ENCODE assay signal across 21 cellular contexts in the genomic region with DNA sequence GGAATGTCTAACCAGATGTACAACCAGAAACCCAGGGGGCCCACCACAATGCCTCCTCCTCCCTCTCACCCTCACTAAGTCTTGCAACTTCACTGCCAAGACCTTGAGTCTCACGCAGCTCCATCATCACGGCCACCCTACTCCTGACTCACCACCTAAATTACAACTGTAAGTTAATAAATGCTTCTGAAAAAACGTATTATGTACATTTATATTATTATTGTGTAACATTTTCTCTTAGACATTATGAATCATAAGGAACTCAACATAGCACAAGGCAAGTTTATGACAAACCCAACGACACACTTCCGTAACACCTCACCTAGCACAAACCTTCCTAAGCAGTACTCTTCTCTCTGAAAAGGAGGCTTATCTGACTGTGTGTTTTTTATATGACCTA. TPM values are rescaled to one million over a fixed set of nuclear protein-coding genes. Genes with fewer than 3 reads are reported as not detected.
A peak's percentile ranks its signal among the peaks of the same experiment; 100 is the strongest.
DNase-seq lines count a peak whose midpoint lies in the region; ATAC-seq and TF ChIP-seq lines count a peak whose summit lies in the region.
"Had no signal": no experiment of that assay in that cellular context is flagged by ENCODE, and none has a peak within 500 bp of the region (broad histone marks: within the 10 kb centered on the region; RNA-seq: fewer than 3 reads in every experiment).

No MANE protein-coding gene starts in this region.

- no peak for TF ChIP-seq CTCF in mucosa of descending colon (IDR thresholded peaks at IDR 0.05)
- TF ChIP-seq CTCF in Caco-2 (IDR thresholded peaks at IDR 0.05; ENCODE audit: insufficient read depth in 1 of 2, low read depth in 1 of 2, low read length in 1 of 2, severe bottlenecking in 1 of 2, unreplicated experiment in 1 of 2): no peak

- BruUV-seq in Caco-2 (replicated peaks; lab: Mats Ljungman, UMichigan): no TSS peak

- H3K9me3 ChIP-seq in mucosa of descending colon (no peaks in the 10 kb centered on the region), Caco-2 (no peaks in the 10 kb centered on the region)
- H3K9me3 ChIP-seq: BLaER1, esophagus squamous epithelium, ovary had no signal

- POLR2A ChIA-PET in Caco-2 (lab: Charles Lee): no interaction called here

- H3K4me1 ChIP-seq in mucosa of descending colon (ENCODE audit: low read depth): no peaks in the 10 kb centered on the region
- H3K4me1 ChIP-seq in Caco-2: peaks cover 6% of the 10 kb centered on the region; the same call in 1 of the 2 replicates

- H3K36me3 Mint-ChIP-seq in Caco-2 (ENCODE audit: insufficient read depth, unreplicated experiment): no peaks in the 10 kb centered on the region

- no peaks in the 10 kb centered on the region for H3K27me3 ChIP-seq in Caco-2 (replicated peaks; ENCODE audit: control insufficient read depth, insufficient read depth, low read length)
- H3K27me3 ChIP-seq: BLaER1, dorsolateral prefrontal cortex, esophagus squamous epithelium, ovary had no signal

- CTCF ChIA-PET in Caco-2 (lab: Charles Lee): no interaction called here

- H3K36me3 ChIP-seq in mucosa of descending colon (ENCODE audit: low read depth) (no peaks in the 10 kb centered on the region), Caco-2 (ENCODE audit: control insufficient read depth, insufficient read depth, low read length) (no peaks in the 10 kb centered on the region; the same call in 1 of the 2 replicates)
- H3K36me3 ChIP-seq: BLaER1, ovary had no signal

- peak overlapping the region; percentile 52 for H3K27ac ChIP-seq in epithelial cell of prostate
- H3K27ac ChIP-seq: BLaER1, dorsolateral prefrontal cortex, ovary had no signal

- intact Hi-C loops in mucosa of descending colon (cut with DNase I, micrococcal nuclease): no loop called here
- intact Hi-C loops in Caco-2 (cut with micrococcal nuclease; ENCODE audit: unreplicated experiment): no loop called here

- DNase-seq in EH (ENCODE audit: low read depth) (peak; percentile 51), NOMO-1 treated with dmso at 0.1 percent for 144 hours (lab: John Stamatoyannopoulos, UW; ENCODE audit: unreplicated experiment) (peak; percentile 18), epithelial cell of prostate (ENCODE audit: low read depth, low spot score) (peak; percentile 84), mucosa of descending colon (no peak), Caco-2 (no peak), cerebellar cortex (ENCODE audit: low spot score) (no peak), NCI-H510A (lab: John Stamatoyannopoulos, UW) (no peak)
- DNase-seq in activated CD4-positive, alpha-beta T cell treated with anti-CD3 and anti-CD28 coated beads for 48 hours: no peak
- DNase-seq: activated CD4-positive, alpha-beta T cell treated with anti-CD3 and anti-CD28 coated beads, Interleukin-2, amount 50 U/mL, for 4 hours; activated naive CD4-positive, alpha-beta T cell treated with anti-CD3 and anti-CD28 coated beads for 36 hours; DMS 273 treated with DMSO at 0.1 percent for 48 hours; dorsolateral prefrontal cortex; esophagus squamous epithelium; GOT3; left cardiac atrium; NCI-H1436; ovary; stimulated activated CD4-positive, alpha-beta T cell treated with anti-CD3 and anti-CD28 coated beads, Interleukin-4, amount 100 ng/mL, for 1 hour had no signal

- ATAC-seq in mucosa of descending colon: peak; percentile 80
- ATAC-seq: left cardiac atrium had no signal

- H3K4me3 ChIP-seq in mucosa of descending colon (no peak overlapping the region), Caco-2 (ENCODE audit: low read depth, low read length) (no peak overlapping the region)
- H3K4me3 ChIP-seq: BLaER1, dorsolateral prefrontal cortex, esophagus squamous epithelium, ovary had no signal

- no peaks in the 10 kb centered on the region for H3K27me3 Mint-ChIP-seq in Caco-2 (ENCODE audit: insufficient read depth, unreplicated experiment)

- no peaks in the 10 kb centered on the region for H3K9me3 Mint-ChIP-seq in Caco-2 (ENCODE audit: unreplicated experiment)
- H3K9me3 Mint-ChIP-seq: activated naive CD4-positive, alpha-beta T cell treated with anti-CD3 and anti-CD28 coated beads for 36 hours had no signal

- H3K4me1 Mint-ChIP-seq in Caco-2 (ENCODE audit: low read depth, unreplicated experiment): no peaks in the 10 kb centered on the region

- H3K4me3 Mint-ChIP-seq in Caco-2 (ENCODE audit: unreplicated experiment): no peak overlapping the region
- H3K4me3 Mint-ChIP-seq: activated naive CD4-positive, alpha-beta T cell treated with anti-CD3 and anti-CD28 coated beads for 36 hours had no signal

- no peak overlapping the region for H3K27ac Mint-ChIP-seq in Caco-2 (ENCODE audit: unreplicated experiment)
- H3K27ac Mint-ChIP-seq: activated naive CD4-positive, alpha-beta T cell treated with anti-CD3 and anti-CD28 coated beads for 36 hours had no signal

RNA-seq across cellular contexts. Expression of a gene that starts 20.7 kb away (rescaled TPM):
- 10 to 100 TPM; 17.3 to 27.0 (median 24.6) TPM for total RNA-seq in mucosa of descending colon
- 40.6 and 40.8 TPM in 2 replicates for total RNA-seq in Caco-2 (2022)

RNA-seq across cellular contexts. Expression of a gene that starts 28.8 kb away (rescaled TPM):
- total RNA-seq in mucosa of descending colon: under 1 TPM in 1 of 3 donors, not detected in 2; 0.32 TPM
- not detected in 2 replicates for total RNA-seq in Caco-2 (2022)
- total RNA-seq: activated naive CD4-positive, alpha-beta T cell treated with anti-CD3 and anti-CD28 coated beads for 36 hours; esophagus squamous epithelium; RPMI7951; subcutaneous adipose tissue had no signal

Comparison
In these comparisons a context has a peak if more than half of its experiments do, and no peak if none do; other contexts are left out.
1. DNase-seq: peak in EH (single experiment), NOMO-1 treated with dmso at 0.1 percent for 144 hours (single experiment) and epithelial cell of prostate (single experiment); none in mucosa of descending colon (0 of 3), activated CD4-positive, alpha-beta T cell treated with anti-CD3 and anti-CD28 coated beads for 48 hours (single experiment), Caco-2 (0 of 2), cerebellar cortex (single experiment) and NCI-H510A (single experiment).